In genomic region chr9:33453999-33454660, GRCh38 we compare ENCODE assay signal across 15 cellular contexts. TPM values are rescaled to one million over a fixed set of nuclear protein-coding genes. Genes with fewer than 3 reads are reported as not detected.
DNase-seq lines count a peak whose midpoint lies in the region; ATAC-seq and TF ChIP-seq lines count a peak whose summit lies in the region.
"Had no signal": no experiment of that assay in that cellular context is flagged by ENCODE, and none has a peak within 500 bp of the region (broad histone marks: within the 10 kb centered on the region; RNA-seq: fewer than 3 reads in every experiment).

No MANE protein-coding gene starts in this region.

- no peaks in the 10 kb centered on the region for H4K20me1 ChIP-seq in osteoblast (ENCODE audit: insufficient read depth, low read length)

- H3K27me3 Mint-ChIP-seq in activated CD8-positive, alpha-beta memory T cell treated with anti-CD3 and anti-CD28 coated beads, Interleukin-2, amount 10 ng/mL, durations not matched to agents 7 days and 5 days = no peaks in the 10 kb centered on the region
- no peaks in the 10 kb centered on the region for H3K27me3 Mint-ChIP-seq in activated CD8-positive, alpha-beta T cell treated with anti-CD3 and anti-CD28 coated beads for 36 hours

- TF ChIP-seq CTCF in activated CD8-positive, alpha-beta T cell treated with anti-CD3 and anti-CD28 coated beads for 36 hours (IDR thresholded peaks at IDR 0.05) = no peak
- TF ChIP-seq CTCF in osteoblast (IDR thresholded peaks at IDR 0.05; ENCODE audit: extremely low read depth, low read depth, low read length) = no peak

- H3K4me3 ChIP-seq in osteoblast (ENCODE audit: insufficient read depth, low read length) = no peak overlapping the region
- H3K4me3 ChIP-seq: heart left ventricle, psoas muscle, upper lobe of right lung had no signal

- H3K27ac ChIP-seq in osteoblast (ENCODE audit: low read depth, low read length) = no peak overlapping the region
- H3K27ac ChIP-seq: heart left ventricle, psoas muscle, upper lobe of right lung had no signal

- ATAC-seq in activated CD8-positive, alpha-beta memory T cell treated with anti-CD3 and anti-CD28 coated beads, Interleukin-2, amount 10 ng/mL, durations not matched to agents 7 days and 5 days = no peak
- ATAC-seq in HG02588 (IDR thresholded peaks at IDR 0.05; ENCODE audit: unreplicated experiment) (peak; percentile 43), HG02938 (IDR thresholded peaks at IDR 0.05; ENCODE audit: unreplicated experiment) (no peak)
- ATAC-seq in activated CD8-positive, alpha-beta T cell treated with anti-CD3 and anti-CD28 coated beads for 36 hours = peak; percentile 12
- ATAC-seq: heart left ventricle, psoas muscle, upper lobe of right lung had no signal

- no peaks in the 10 kb centered on the region for H3K36me3 ChIP-seq in osteoblast (ENCODE audit: insufficient read depth, low read length)
- H3K36me3 ChIP-seq: heart left ventricle, upper lobe of right lung had no signal

- peaks cover 10% of the 10 kb centered on the region for H3K4me1 ChIP-seq in osteoblast (ENCODE audit: insufficient read depth, low read length)
- H3K4me1 ChIP-seq: psoas muscle, upper lobe of right lung had no signal

- CTCF ChIA-PET in activated CD8-positive, alpha-beta memory T cell treated with anti-CD3 and anti-CD28 coated beads, Interleukin-2, amount 10 ng/mL, durations not matched to agents 7 days and 5 days (lab: Charles Lee) = interaction anchor here (0.6 to 8.7 kb wide), 9 partner anchors 11 to 167 kb away, joined by 3 to 233 read pairs (median 9); partner anchors contain the start of genes NFX1 and NOL6
- CTCF ChIA-PET in activated CD8-positive, alpha-beta T cell treated with anti-CD3 and anti-CD28 coated beads for 36 hours (lab: Charles Lee) = interaction anchor here (1.0 to 4.2 kb wide), 13 partner anchors 11 to 181 kb away, joined by 3 to 83 read pairs (median 8); partner anchors contain the start of genes NFX1 and NOL6

- H3K9me3 ChIP-seq in osteoblast (ENCODE audit: low read depth, low read length) = no peaks in the 10 kb centered on the region
- H3K9me3 ChIP-seq: heart left ventricle, psoas muscle, upper lobe of right lung had no signal

- peak overlapping the region; percentile 76 for H3K27ac Mint-ChIP-seq in activated CD8-positive, alpha-beta memory T cell treated with anti-CD3 and anti-CD28 coated beads, Interleukin-2, amount 10 ng/mL, durations not matched to agents 7 days and 5 days
- peak overlapping the region; percentile 73 for H3K27ac Mint-ChIP-seq in activated CD8-positive, alpha-beta T cell treated with anti-CD3 and anti-CD28 coated beads for 36 hours

- no peak overlapping the region for H3K4me3 Mint-ChIP-seq in activated CD8-positive, alpha-beta memory T cell treated with anti-CD3 and anti-CD28 coated beads, Interleukin-2, amount 10 ng/mL, durations not matched to agents 7 days and 5 days
- H3K4me3 Mint-ChIP-seq in activated CD8-positive, alpha-beta T cell treated with anti-CD3 and anti-CD28 coated beads for 36 hours = no peak overlapping the region

- DNase-seq in activated CD8-positive, alpha-beta memory T cell treated with anti-CD3 and anti-CD28 coated beads, Interleukin-2, amount 10 ng/mL, durations not matched to agents 7 days and 5 days = no peak
- DNase-seq in activated CD8-positive, alpha-beta memory T cell treated with anti-CD3 and anti-CD28 coated beads, Interleukin-2, amount 50 U/mL, for 48 hours = no peak
- DNase-seq in activated CD8-positive, alpha-beta T cell treated with anti-CD3 and anti-CD28 coated beads for 36 hours = peak; percentile 61
- DNase-seq in osteoblast (ENCODE audit: insufficient read length, low spot score, missing footprints) = peak; percentile 46
- DNase-seq in DMS114 treated with DMSO at 0.1 percent for 48 hours (lab: John Stamatoyannopoulos, UW; ENCODE audit: unreplicated experiment) = no peak
- DNase-seq in activated CD4-positive, CD25-positive, alpha-beta regulatory T cell treated with anti-CD3 and anti-CD28 coated beads, Interleukin-2, amount 50 U/mL, for 72 hours = no peak
- DNase-seq: activated gamma-delta T cell treated with Interleukin-2 at 50 U/mL for 16 hours, heart left ventricle, NCI-H2107, psoas muscle, upper lobe of right lung had no signal

- H3K4me1 Mint-ChIP-seq in activated CD8-positive, alpha-beta memory T cell treated with anti-CD3 and anti-CD28 coated beads, Interleukin-2, amount 10 ng/mL, durations not matched to agents 7 days and 5 days = peaks cover 56% of the 10 kb centered on the region
- H3K4me1 Mint-ChIP-seq in activated CD8-positive, alpha-beta T cell treated with anti-CD3 and anti-CD28 coated beads for 36 hours (ENCODE audit: low read depth) = peaks cover 64% of the 10 kb centered on the region

- H3K79me2 ChIP-seq in osteoblast (ENCODE audit: insufficient read depth, low read length) = no peaks in the 10 kb centered on the region

- no peak overlapping the region for H3K4me2 ChIP-seq in osteoblast (ENCODE audit: insufficient read depth, low read length)

- no peak overlapping the region for H2AFZ ChIP-seq in osteoblast (ENCODE audit: low read length)

- no peaks in the 10 kb centered on the region for H3K27me3 ChIP-seq in osteoblast (ENCODE audit: insufficient read depth, low read length)
- H3K27me3 ChIP-seq: heart left ventricle, upper lobe of right lung had no signal

- intact Hi-C loops in activated CD8-positive, alpha-beta T cell treated with anti-CD3 and anti-CD28 coated beads for 36 hours (cut with micrococcal nuclease) = loop anchor here (5.0 kb wide), 1 partner anchor 37 kb away; no protein-coding TSS in a partner anchor

- POLR2A ChIA-PET in activated CD8-positive, alpha-beta T cell treated with anti-CD3 and anti-CD28 coated beads for 36 hours (lab: Charles Lee) = interaction anchor here (1.0 to 2.0 kb wide), 6 partner anchors 10 to 164 kb away, joined by 3 to 8 read pairs (median 4); partner anchors contain the start of gene NFX1

- H3K9me3 Mint-ChIP-seq in activated CD8-positive, alpha-beta memory T cell treated with anti-CD3 and anti-CD28 coated beads, Interleukin-2, amount 10 ng/mL, durations not matched to agents 7 days and 5 days (ENCODE audit: low read depth) = no peaks in the 10 kb centered on the region
- H3K9me3 Mint-ChIP-seq in activated CD8-positive, alpha-beta T cell treated with anti-CD3 and anti-CD28 coated beads for 36 hours = no peaks in the 10 kb centered on the region

- no peaks in the 10 kb centered on the region for H3K36me3 Mint-ChIP-seq in activated CD8-positive, alpha-beta memory T cell treated with anti-CD3 and anti-CD28 coated beads, Interleukin-2, amount 10 ng/mL, durations not matched to agents 7 days and 5 days
- H3K36me3 Mint-ChIP-seq in activated CD8-positive, alpha-beta T cell treated with anti-CD3 and anti-CD28 coated beads for 36 hours (ENCODE audit: low read depth) = peaks cover 3% of the 10 kb centered on the region

RNA-seq across cellular contexts. Expression of gene AQP3, which starts 6.7 kb away (rescaled TPM):
- 10 to 100 TPM in 1 of 2 experiments, 1 to 10 TPM in 1; 2.8 to 10.4 TPM for total RNA-seq in activated CD8-positive, alpha-beta memory T cell treated with anti-CD3 and anti-CD28 coated beads, Interleukin-2, amount 10 ng/mL, durations not matched to agents 7 days and 5 days
- 1 to 10 TPM; 1.2 to 2.6 TPM for total RNA-seq in activated CD8-positive, alpha-beta T cell treated with anti-CD3 and anti-CD28 coated beads for 36 hours
- total RNA-seq in osteoblast = 0.72 and 0.88 TPM in 2 replicates

RNA-seq across cellular contexts. Expression of gene NOL6, which starts 19.6 kb away (rescaled TPM):
- 10 to 100 TPM; 34.3 to 43.1 TPM for total RNA-seq in activated CD8-positive, alpha-beta memory T cell treated with anti-CD3 and anti-CD28 coated beads, Interleukin-2, amount 10 ng/mL, durations not matched to agents 7 days and 5 days
- 10 to 100 TPM; 45.5 to 45.9 TPM for total RNA-seq in activated CD8-positive, alpha-beta T cell treated with anti-CD3 and anti-CD28 coated beads for 36 hours
- total RNA-seq in osteoblast = 18.6 and 23.5 TPM in 2 replicates

RNA-seq across cellular contexts. Expression of gene AQP7, which starts 51.8 kb away (rescaled TPM):
- total RNA-seq in activated CD8-positive, alpha-beta memory T cell treated with anti-CD3 and anti-CD28 coated beads, Interleukin-2, amount 10 ng/mL, durations not matched to agents 7 days and 5 days = not detected
- not detected for total RNA-seq in activated CD8-positive, alpha-beta T cell treated with anti-CD3 and anti-CD28 coated beads for 36 hours
- total RNA-seq in osteoblast = 0.59 TPM in 1 of 2 replicates, not detected in the other
- total RNA-seq: epithelial cell of proximal tubule, H4 had no signal

Comparison
In these comparisons a context has a peak if more than half of its experiments do, and no peak if none do; other contexts are left out.
1. ATAC-seq: peak in HG02588 (single experiment) and activated CD8-positive, alpha-beta T cell treated with anti-CD3 and anti-CD28 coated beads for 36 hours (single experiment); none in activated CD8-positive, alpha-beta memory T cell treated with anti-CD3 and anti-CD28 coated beads, Interleukin-2, amount 10 ng/mL, durations not matched to agents 7 days and 5 days (single experiment) and HG02938 (single experiment).
2. DNase-seq: peak in activated CD8-positive, alpha-beta T cell treated with anti-CD3 and anti-CD28 coated beads for 36 hours (single experiment) and osteoblast (single experiment); none in activated CD8-positive, alpha-beta memory T cell treated with anti-CD3 and anti-CD28 coated beads, Interleukin-2, amount 10 ng/mL, durations not matched to agents 7 days and 5 days (single experiment), activated CD8-positive, alpha-beta memory T cell treated with anti-CD3 and anti-CD28 coated beads, Interleukin-2, amount 50 U/mL, for 48 hours (single experiment), DMS114 treated with DMSO at 0.1 percent for 48 hours (single experiment) and activated CD4-positive, CD25-positive, alpha-beta regulatory T cell treated with anti-CD3 and anti-CD28 coated beads, Interleukin-2, amount 50 U/mL, for 72 hours (single experiment).